Comparison of ENCODE assay signal across 1 cellular context in the genomic region with DNA sequence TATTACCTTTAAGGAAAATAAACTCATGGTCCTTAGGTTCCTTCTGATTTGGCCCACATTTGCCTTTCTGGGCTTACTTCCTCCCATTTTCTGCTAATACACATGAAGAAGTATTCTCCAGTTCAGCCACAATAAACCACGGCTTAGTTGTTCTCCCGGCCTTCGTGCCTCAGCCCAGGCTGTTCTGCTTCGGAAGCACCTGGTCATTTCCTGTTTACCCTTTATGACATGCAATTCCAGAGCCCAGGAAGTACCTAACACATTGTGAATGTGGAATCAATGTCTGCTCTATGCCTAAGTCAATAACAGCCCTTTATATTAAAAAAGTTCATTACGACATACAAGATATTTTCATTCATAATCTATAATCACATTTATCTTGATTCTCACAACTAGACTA.
TF ChIP-seq lines count a peak whose summit lies in the region.
"Not testable (repeated sequence)": the region's sequence is repeated elsewhere in the genome, so short reads cannot be mapped to it uniquely, and the experiment has no call there.

No MANE protein-coding gene starts in this region.

TF ChIP-seq in HepG2, 621 proteins besides CTCF, POLR2A, EP300 and RAD21:
- not testable (repeated sequence) for TF ChIP-seq GABPA (IDR thresholded peaks at IDR 0.05; ENCODE audit: low read depth, low read length)
- TF ChIP-seq GABPA (CRISPR knock-in tag; IDR thresholded peaks at IDR 0.05; ENCODE audit: low read depth) (peak; percentile 61), SAP130 (CRISPR knock-in tag; IDR thresholded peaks at IDR 0.05; ENCODE audit: low read depth) (0 out of 2 replicates have a peak, but pooled peaks have one; percentile 23)
